In the genomic region with DNA sequence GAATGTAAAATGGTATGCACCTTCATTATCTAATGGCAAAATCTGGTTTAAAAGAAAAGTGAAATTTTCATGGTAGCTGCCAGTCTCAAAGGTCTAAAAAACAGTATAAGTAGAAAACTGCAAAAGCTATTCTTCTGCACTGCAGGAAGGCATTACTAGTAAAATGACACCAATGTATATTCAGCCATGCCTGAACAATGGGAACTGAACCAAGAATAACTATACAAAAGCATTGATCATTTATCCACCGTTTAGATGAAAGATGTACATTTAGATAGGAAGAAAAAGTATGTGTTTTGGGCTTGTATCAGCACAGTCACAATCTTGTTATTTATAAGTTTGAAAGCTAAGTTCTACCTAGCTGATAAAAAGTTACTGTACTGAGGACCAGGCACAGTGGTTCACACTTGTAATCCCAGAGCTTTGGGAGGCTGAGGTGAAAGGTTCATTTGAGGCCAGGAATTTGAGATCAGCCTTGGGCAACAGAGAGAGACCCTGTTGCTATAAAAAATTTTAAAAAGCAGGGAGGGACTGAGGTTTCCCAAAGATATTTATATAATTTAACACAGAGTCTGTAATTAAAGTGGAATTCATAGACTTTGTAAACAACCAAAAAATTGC, we compare ENCODE assay signal across 2 cellular contexts.
A peak's percentile ranks its signal among the peaks of the same experiment; 100 is the strongest.
TF ChIP-seq lines count a peak whose summit lies in the region.

No MANE protein-coding gene starts in this region.

TF ChIP-seq in GM23338, 12 proteins besides CTCF, POLR2A, EP300 and RAD21 (continues in another document):
- no peak for TF ChIP-seq REST (IDR thresholded peaks at IDR 0.05; ENCODE audit: unreplicated experiment)
- no peak for TF ChIP-seq EZH2 (IDR thresholded peaks at IDR 0.05; ENCODE audit: low read depth, unreplicated experiment)
- no peak for TF ChIP-seq POLR2AphosphoS5 (IDR thresholded peaks at IDR 0.05; ENCODE audit: low read depth)
- TF ChIP-seq EZH2phosphoT487 (IDR thresholded peaks at IDR 0.05; ENCODE audit: unreplicated experiment): no peak
- TF ChIP-seq ZNF331 (CRISPR knock-in tag; IDR thresholded peaks at IDR 0.05; ENCODE audit: low read depth): no peak
- no peak for TF ChIP-seq ZNF114 (CRISPR knock-in tag; IDR thresholded peaks at IDR 0.05)
- TF ChIP-seq, protein P1, sequence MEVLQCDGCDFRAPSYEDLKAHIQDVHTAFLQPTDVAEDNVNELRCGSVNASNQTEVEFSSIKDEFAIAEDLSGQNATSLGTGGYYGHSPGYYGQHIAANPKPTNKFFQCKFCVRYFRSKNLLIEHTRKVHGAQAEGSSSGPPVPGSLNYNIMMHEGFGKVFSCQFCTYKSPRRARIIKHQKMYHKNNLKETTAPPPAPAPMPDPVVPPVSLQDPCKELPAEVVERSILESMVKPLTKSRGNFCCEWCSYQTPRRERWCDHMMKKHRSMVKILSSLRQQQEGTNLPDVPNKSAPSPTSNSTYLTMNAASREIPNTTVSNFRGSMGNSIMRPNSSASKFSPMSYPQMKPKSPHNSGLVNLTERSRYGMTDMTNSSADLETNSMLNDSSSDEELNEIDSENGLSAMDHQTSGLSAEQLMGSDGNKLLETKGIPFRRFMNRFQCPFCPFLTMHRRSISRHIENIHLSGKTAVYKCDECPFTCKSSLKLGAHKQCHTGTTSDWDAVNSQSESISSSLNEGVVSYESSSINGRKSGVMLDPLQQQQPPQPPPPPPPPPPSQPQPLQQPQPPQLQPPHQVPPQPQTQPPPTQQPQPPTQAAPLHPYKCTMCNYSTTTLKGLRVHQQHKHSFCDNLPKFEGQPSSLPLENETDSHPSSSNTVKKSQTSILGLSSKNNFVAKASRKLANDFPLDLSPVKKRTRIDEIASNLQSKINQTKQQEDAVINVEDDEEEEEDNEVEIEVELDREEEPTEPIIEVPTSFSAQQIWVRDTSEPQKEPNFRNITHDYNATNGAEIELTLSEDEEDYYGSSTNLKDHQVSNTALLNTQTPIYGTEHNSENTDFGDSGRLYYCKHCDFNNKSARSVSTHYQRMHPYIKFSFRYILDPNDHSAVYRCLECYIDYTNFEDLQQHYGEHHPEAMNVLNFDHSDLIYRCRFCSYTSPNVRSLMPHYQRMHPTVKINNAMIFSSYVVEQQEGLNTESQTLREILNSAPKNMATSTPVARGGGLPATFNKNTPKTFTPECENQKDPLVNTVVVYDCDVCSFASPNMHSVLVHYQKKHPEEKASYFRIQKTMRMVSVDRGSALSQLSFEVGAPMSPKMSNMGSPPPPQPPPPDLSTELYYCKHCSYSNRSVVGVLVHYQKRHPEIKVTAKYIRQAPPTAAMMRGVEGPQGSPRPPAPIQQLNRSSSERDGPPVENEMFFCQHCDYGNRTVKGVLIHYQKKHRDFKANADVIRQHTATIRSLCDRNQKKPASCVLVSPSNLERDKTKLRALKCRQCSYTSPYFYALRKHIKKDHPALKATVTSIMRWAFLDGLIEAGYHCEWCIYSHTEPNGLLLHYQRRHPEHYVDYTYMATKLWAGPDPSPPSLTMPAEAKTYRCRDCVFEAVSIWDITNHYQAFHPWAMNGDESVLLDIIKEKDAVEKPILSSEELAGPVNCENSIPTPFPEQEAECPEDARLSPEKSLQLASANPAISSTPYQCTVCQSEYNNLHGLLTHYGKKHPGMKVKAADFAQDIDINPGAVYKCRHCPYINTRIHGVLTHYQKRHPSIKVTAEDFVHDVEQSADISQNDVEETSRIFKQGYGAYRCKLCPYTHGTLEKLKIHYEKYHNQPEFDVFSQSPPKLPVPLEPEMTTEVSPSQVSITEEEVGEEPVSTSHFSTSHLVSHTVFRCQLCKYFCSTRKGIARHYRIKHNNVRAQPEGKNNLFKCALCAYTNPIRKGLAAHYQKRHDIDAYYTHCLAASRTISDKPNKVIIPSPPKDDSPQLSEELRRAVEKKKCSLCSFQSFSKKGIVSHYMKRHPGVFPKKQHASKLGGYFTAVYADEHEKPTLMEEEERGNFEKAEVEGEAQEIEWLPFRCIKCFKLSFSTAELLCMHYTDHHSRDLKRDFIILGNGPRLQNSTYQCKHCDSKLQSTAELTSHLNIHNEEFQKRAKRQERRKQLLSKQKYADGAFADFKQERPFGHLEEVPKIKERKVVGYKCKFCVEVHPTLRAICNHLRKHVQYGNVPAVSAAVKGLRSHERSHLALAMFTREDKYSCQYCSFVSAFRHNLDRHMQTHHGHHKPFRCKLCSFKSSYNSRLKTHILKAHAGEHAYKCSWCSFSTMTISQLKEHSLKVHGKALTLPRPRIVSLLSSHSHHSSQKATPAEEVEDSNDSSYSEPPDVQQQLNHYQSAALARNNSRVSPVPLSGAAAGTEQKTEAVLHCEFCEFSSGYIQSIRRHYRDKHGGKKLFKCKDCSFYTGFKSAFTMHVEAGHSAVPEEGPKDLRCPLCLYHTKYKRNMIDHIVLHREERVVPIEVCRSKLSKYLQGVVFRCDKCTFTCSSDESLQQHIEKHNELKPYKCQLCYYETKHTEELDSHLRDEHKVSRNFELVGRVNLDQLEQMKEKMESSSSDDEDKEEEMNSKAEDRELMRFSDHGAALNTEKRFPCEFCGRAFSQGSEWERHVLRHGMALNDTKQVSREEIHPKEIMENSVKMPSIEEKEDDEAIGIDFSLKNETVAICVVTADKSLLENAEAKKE (CRISPR knock-in tag; IDR thresholded peaks at IDR 0.05): no peak
- TF ChIP-seq JUNB (IDR thresholded peaks at IDR 0.05; ENCODE audit: unreplicated experiment): no peak
- TF ChIP-seq STAT1 (IDR thresholded peaks at IDR 0.05; ENCODE audit: unreplicated experiment): no peak

TF ChIP-seq in Ishikawa, 13 proteins besides CTCF, POLR2A, EP300 and RAD21 (continued from another document):
- TF ChIP-seq REST (IDR thresholded peaks at IDR 0.05; ENCODE audit: low read depth) (no peak), NFIC (IDR thresholded peaks at IDR 0.05) (peak; percentile 84), MAX (IDR thresholded peaks at IDR 0.05) (peak; percentile 43; the same call in 1 of the 2 replicates), TEAD4 (IDR thresholded peaks at IDR 0.05) (peak; percentile 49)
